In genomic region chr6:28775052-28775376, GRCh38 we compare ENCODE assay signal across 1 cellular context.
TF ChIP-seq lines count a peak whose summit lies in the region.

No MANE protein-coding gene starts in this region.

TF ChIP-seq in GM23338, 12 proteins besides CTCF, POLR2A, EP300 and RAD21 (continued from another document):
- TF ChIP-seq, protein P1, sequence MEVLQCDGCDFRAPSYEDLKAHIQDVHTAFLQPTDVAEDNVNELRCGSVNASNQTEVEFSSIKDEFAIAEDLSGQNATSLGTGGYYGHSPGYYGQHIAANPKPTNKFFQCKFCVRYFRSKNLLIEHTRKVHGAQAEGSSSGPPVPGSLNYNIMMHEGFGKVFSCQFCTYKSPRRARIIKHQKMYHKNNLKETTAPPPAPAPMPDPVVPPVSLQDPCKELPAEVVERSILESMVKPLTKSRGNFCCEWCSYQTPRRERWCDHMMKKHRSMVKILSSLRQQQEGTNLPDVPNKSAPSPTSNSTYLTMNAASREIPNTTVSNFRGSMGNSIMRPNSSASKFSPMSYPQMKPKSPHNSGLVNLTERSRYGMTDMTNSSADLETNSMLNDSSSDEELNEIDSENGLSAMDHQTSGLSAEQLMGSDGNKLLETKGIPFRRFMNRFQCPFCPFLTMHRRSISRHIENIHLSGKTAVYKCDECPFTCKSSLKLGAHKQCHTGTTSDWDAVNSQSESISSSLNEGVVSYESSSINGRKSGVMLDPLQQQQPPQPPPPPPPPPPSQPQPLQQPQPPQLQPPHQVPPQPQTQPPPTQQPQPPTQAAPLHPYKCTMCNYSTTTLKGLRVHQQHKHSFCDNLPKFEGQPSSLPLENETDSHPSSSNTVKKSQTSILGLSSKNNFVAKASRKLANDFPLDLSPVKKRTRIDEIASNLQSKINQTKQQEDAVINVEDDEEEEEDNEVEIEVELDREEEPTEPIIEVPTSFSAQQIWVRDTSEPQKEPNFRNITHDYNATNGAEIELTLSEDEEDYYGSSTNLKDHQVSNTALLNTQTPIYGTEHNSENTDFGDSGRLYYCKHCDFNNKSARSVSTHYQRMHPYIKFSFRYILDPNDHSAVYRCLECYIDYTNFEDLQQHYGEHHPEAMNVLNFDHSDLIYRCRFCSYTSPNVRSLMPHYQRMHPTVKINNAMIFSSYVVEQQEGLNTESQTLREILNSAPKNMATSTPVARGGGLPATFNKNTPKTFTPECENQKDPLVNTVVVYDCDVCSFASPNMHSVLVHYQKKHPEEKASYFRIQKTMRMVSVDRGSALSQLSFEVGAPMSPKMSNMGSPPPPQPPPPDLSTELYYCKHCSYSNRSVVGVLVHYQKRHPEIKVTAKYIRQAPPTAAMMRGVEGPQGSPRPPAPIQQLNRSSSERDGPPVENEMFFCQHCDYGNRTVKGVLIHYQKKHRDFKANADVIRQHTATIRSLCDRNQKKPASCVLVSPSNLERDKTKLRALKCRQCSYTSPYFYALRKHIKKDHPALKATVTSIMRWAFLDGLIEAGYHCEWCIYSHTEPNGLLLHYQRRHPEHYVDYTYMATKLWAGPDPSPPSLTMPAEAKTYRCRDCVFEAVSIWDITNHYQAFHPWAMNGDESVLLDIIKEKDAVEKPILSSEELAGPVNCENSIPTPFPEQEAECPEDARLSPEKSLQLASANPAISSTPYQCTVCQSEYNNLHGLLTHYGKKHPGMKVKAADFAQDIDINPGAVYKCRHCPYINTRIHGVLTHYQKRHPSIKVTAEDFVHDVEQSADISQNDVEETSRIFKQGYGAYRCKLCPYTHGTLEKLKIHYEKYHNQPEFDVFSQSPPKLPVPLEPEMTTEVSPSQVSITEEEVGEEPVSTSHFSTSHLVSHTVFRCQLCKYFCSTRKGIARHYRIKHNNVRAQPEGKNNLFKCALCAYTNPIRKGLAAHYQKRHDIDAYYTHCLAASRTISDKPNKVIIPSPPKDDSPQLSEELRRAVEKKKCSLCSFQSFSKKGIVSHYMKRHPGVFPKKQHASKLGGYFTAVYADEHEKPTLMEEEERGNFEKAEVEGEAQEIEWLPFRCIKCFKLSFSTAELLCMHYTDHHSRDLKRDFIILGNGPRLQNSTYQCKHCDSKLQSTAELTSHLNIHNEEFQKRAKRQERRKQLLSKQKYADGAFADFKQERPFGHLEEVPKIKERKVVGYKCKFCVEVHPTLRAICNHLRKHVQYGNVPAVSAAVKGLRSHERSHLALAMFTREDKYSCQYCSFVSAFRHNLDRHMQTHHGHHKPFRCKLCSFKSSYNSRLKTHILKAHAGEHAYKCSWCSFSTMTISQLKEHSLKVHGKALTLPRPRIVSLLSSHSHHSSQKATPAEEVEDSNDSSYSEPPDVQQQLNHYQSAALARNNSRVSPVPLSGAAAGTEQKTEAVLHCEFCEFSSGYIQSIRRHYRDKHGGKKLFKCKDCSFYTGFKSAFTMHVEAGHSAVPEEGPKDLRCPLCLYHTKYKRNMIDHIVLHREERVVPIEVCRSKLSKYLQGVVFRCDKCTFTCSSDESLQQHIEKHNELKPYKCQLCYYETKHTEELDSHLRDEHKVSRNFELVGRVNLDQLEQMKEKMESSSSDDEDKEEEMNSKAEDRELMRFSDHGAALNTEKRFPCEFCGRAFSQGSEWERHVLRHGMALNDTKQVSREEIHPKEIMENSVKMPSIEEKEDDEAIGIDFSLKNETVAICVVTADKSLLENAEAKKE (CRISPR knock-in tag; IDR thresholded peaks at IDR 0.05): no peak
- no peak for TF ChIP-seq EZH2phosphoT487 (IDR thresholded peaks at IDR 0.05; ENCODE audit: unreplicated experiment)
- no peak for TF ChIP-seq CREB1 (CRISPR knock-in tag; IDR thresholded peaks at IDR 0.05; ENCODE audit: low read depth)
- TF ChIP-seq ETS1 (IDR thresholded peaks at IDR 0.05): no peak
- no peak for TF ChIP-seq STAT1 (IDR thresholded peaks at IDR 0.05; ENCODE audit: unreplicated experiment)
